ENCODE assay signal across 23 cellular contexts in the genomic region with DNA sequence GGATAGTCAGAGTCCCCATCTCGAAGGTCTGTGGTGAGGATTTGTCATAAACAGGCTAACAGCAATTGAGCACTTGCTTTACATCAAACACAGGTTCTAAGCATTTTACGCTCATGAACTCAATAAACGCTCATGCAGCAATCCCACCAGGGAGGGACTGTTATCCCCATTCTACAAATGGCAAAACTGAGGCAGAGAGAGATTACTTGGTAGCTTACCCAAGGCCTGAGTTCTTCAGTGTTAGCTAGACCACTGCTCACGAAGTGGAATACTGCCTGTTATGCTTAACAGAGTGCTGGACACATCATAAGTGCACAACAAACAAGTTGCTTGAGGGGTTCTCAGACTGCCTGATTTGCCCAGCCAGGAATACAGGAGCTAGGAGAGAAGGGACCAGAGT. TPM values are rescaled to one million over a fixed set of nuclear protein-coding genes. Genes with fewer than 3 reads are reported as not detected.
DNase-seq lines count a peak whose midpoint lies in the region; ATAC-seq and TF ChIP-seq lines count a peak whose summit lies in the region.
"Had no signal": no experiment of that assay in that cellular context is flagged by ENCODE, and none has a peak within 500 bp of the region (broad histone marks: within the 10 kb centered on the region; RNA-seq: fewer than 3 reads in every experiment).

No MANE protein-coding gene starts in this region.

- POLR2A ChIA-PET in PC-9 (lab: Charles Lee; ENCODE audit: unreplicated experiment): no interaction called here

- H3K4me1 ChIP-seq in PC-9 (replicated peaks; ENCODE audit: insufficient read depth) (peaks cover 28% of the 10 kb centered on the region), hepatocyte (ENCODE audit: insufficient read depth) (peaks cover 21% of the 10 kb centered on the region), prostate gland (replicated peaks) (peaks cover 3% of the 10 kb centered on the region)

- peak overlapping the region; percentile 66; the same call in 1 of the 2 replicates for H3K4me2 ChIP-seq in PC-9
- H3K4me2 ChIP-seq in hepatocyte: no peak overlapping the region
- H3K4me2 ChIP-seq: SK-N-SH had no signal

- CTCF ChIA-PET in PC-9 (lab: Charles Lee): no interaction called here

- H3K4me3 ChIP-seq in PC-9: no peak overlapping the region
- H3K4me3 ChIP-seq in hepatocyte: no peak overlapping the region
- no peak overlapping the region for H3K4me3 ChIP-seq in prostate gland
- H3K4me3 ChIP-seq: MG63 had no signal

- H3K36me3 ChIP-seq in PC-9 (ENCODE audit: low read depth) (no peaks in the 10 kb centered on the region), hepatocyte (replicated peaks; ENCODE audit: insufficient read depth, low read depth) (no peaks in the 10 kb centered on the region), prostate gland (no peaks in the 10 kb centered on the region)
- H3K36me3 ChIP-seq: MG63 had no signal

- no peaks in the 10 kb centered on the region for H3K79me2 ChIP-seq in PC-9 (ENCODE audit: low read depth)
- H3K79me2 ChIP-seq in hepatocyte: no peaks in the 10 kb centered on the region

- H3K27me3 ChIP-seq in PC-9 (ENCODE audit: insufficient read depth, low read depth) (no peaks in the 10 kb centered on the region), hepatocyte (no peaks in the 10 kb centered on the region), prostate gland (replicated peaks; ENCODE audit: insufficient read depth) (no peaks in the 10 kb centered on the region)
- H3K27me3 ChIP-seq: MG63 had no signal

- no peak for ATAC-seq in HG03521 (IDR thresholded peaks at IDR 0.05; ENCODE audit: unreplicated experiment)

- peaks cover 18% of the 10 kb centered on the region for H3F3A ChIP-seq in PC-9 (ENCODE audit: insufficient read depth, low read depth)

- no peaks in the 10 kb centered on the region for H3K9me2 ChIP-seq in PC-9 (ENCODE audit: insufficient read depth)
- H3K9me2 ChIP-seq in hepatocyte (replicated peaks; ENCODE audit: insufficient read depth): no peaks in the 10 kb centered on the region
- H3K9me2 ChIP-seq: SK-N-SH had no signal

- no peak for DNase-seq in PC-9
- DNase-seq in hepatocyte (ENCODE audit: low spot score): no peak
- no peak for DNase-seq in prostate gland (ENCODE audit: low spot score)
- no peak for DNase-seq in G401 (ENCODE audit: low spot score)
- DNase-seq in HUDEP-2 (lab: John Stamatoyannopoulos, UW; ENCODE audit: unreplicated experiment in 76 of 76): no peak
- DNase-seq in AG08395 (ENCODE audit: low spot score): no peak
- DNase-seq: AML-193; DND-41; H9; NCI-H1048; NCI-H1436 treated with DMSO at 0.1 percent for 48 hours; NCI-H2029 treated with DMSO at 0.1 percent for 48 hours; NCI-H2171; NCI-H748 treated with DMSO at 0.1 percent for 48 hours; NK-92 treated with Interleukin-12 subunit alpha and Interleukin-12 subunit beta, amount 100 ng/mL, for 24 hours; SHP77; SK-N-SH had no signal

- BruUV-seq in PC-9 (replicated peaks; lab: Mats Ljungman, UMichigan): no TSS peak

- H3K27ac ChIP-seq in C4-2B (peak overlapping the region; percentile 66), PC-9 (peak overlapping the region; percentile 84), hepatocyte (peak overlapping the region; percentile 93), prostate gland (peak overlapping the region; percentile 71 to 81)

- 98% methylated on average over 4 of the region's 4 CpGs for WGBS in hepatocyte (ENCODE audit: low lambda C conversion rate, missing lambda C conversion rate)
- 95% methylated on average over 4 of the region's 4 CpGs for WGBS in prostate gland

- in situ Hi-C loops in G401 (cut with HindIII; ENCODE audit: low sequenced_read_pairs): no loop called here

- H3K9me3 ChIP-seq in PC-9 (ENCODE audit: insufficient read depth, low read depth) (no peaks in the 10 kb centered on the region), hepatocyte (ENCODE audit: low read depth) (no peaks in the 10 kb centered on the region), prostate gland (no peaks in the 10 kb centered on the region)
- H3K9me3 ChIP-seq: SK-N-SH had no signal

- TF ChIP-seq CTCF in C4-2B (conservative IDR thresholded peaks at IDR 0.05) (no peak), PC-9 (conservative IDR thresholded peaks at IDR 0.05) (no peak), hepatocyte (IDR thresholded peaks at IDR 0.05; ENCODE audit: poor library complexity) (no peak), prostate gland (IDR thresholded peaks at IDR 0.05) (no peak)

- intact Hi-C loops in PC-9 (cut with micrococcal nuclease; ENCODE audit: unreplicated experiment) (no loop called here), prostate gland (cut with DNase I) (no loop called here)

- no peaks in the 10 kb centered on the region for H4K20me1 ChIP-seq in PC-9 (ENCODE audit: insufficient read depth)
- H4K20me1 ChIP-seq in hepatocyte (ENCODE audit: insufficient read depth, poor library complexity, severe bottlenecking): no peaks in the 10 kb centered on the region

- TF ChIP-seq POLR2A in prostate gland (IDR thresholded peaks at IDR 0.05): no peak

- no peak overlapping the region for H2AFZ ChIP-seq in PC-9
- H2AFZ ChIP-seq in hepatocyte: no peak overlapping the region

RNA-seq across cellular contexts. Expression of gene TCP11, which starts 23.7 kb away (rescaled TPM):
- total RNA-seq in PC-9 (2021) (not detected in 2 replicates), hepatocyte (not detected in 2 replicates), prostate gland (10 to 100 TPM in 1 of 2 donors, under 1 TPM in 1; 0.87 to 33.3 TPM)
- not detected in 2 replicates for polyA plus RNA-seq in hepatocyte
- not detected in 2 replicates for total RNA-seq in G401 (2014; rRNA removed; shearing (Covaris generic))
- total RNA-seq: A673, H9, RPMI7951 had no signal
- polyA plus RNA-seq: CD14-positive monocyte had no signal

RNA-seq across cellular contexts. Expression of gene SCUBE3, which starts 48.9 kb away (rescaled TPM):
- 0.10 and 0.17 TPM in 2 replicates for total RNA-seq in PC-9 (2021)
- 6.1 and 8.7 TPM in 2 replicates for total RNA-seq in hepatocyte
- 10.2 and 19.6 TPM in 2 replicates for polyA plus RNA-seq in hepatocyte
- 1 to 10 TPM; 2.0 to 3.4 TPM for total RNA-seq in prostate gland
- total RNA-seq in G401 (2014; rRNA removed; shearing (Covaris generic)): 0.12 and 0.24 TPM in 2 replicates
- polyA plus RNA-seq: CD14-positive monocyte had no signal
